ENCODE assay signal across 8 cellular contexts in genomic region chr19:54190503-54190941, GRCh38. TPM values are rescaled to one million over a fixed set of nuclear protein-coding genes. Genes with fewer than 3 reads are reported as not detected.
DNase-seq lines count a peak whose midpoint lies in the region; ATAC-seq, FAIRE-seq and TF ChIP-seq lines count a peak whose summit lies in the region.

No MANE protein-coding gene starts in this region.

- H3K4me3 ChIP-seq in A549 (peak overlapping the region; percentile 80), WI38 (ENCODE audit: low read depth, low read length) (peak overlapping the region; percentile 80), mammary epithelial cell (replicated peaks in 1 of 3; ENCODE audit: insufficient read depth in 1 of 3, low read depth in 2 of 3, low read length in 3 of 3) (peak overlapping the region; percentile 70 to 94 (median 89)), iPS-20b (ENCODE audit: low read length) (peak overlapping the region; percentile 75), skeletal muscle satellite cell (ENCODE audit: low read length) (peak overlapping the region; percentile 90)

- no peak for TF ChIP-seq POLR2A in A549 (IDR thresholded peaks at IDR 0.05; ENCODE audit: low read length)

- peak; percentile 96 for FAIRE-seq in A549 (lab: Jason Lieb, UNC)

- peak overlapping the region; percentile 92 for H3K9ac ChIP-seq in mammary epithelial cell (ENCODE audit: insufficient read depth, low read length)
- H3K9ac ChIP-seq in iPS-20b (ENCODE audit: low read depth, low read length) = peak overlapping the region; percentile 91
- peak overlapping the region; percentile 96 for H3K9ac ChIP-seq in skeletal muscle satellite cell (ENCODE audit: low read depth, low read length)

- no peaks in the 10 kb centered on the region for H3K27me3 ChIP-seq in mammary epithelial cell (ENCODE audit: insufficient read depth, low read length)
- H3K27me3 ChIP-seq in iPS-20b (ENCODE audit: insufficient read depth, low read length) = no peaks in the 10 kb centered on the region
- no peaks in the 10 kb centered on the region for H3K27me3 ChIP-seq in skeletal muscle satellite cell (ENCODE audit: control insufficient read depth, insufficient read depth, low read length)

- H4K20me1 ChIP-seq in mammary epithelial cell (ENCODE audit: insufficient read depth, low read length) = no peaks in the 10 kb centered on the region

- intact Hi-C loops in mammary epithelial cell (cut with micrococcal nuclease) = loop anchor here (1.0 to 10.0 kb wide), 3 partner anchors 274 to 984 kb away; partner anchors contain the start of gene MYADM

- no peak for TF ChIP-seq EP300 in A549 (IDR thresholded peaks at IDR 0.05)

- H3K4me2 ChIP-seq in A549 (peak overlapping the region; percentile 89; the same call in 2 of the 3 replicates), mammary epithelial cell (ENCODE audit: insufficient read depth, low read depth, low read length) (peak overlapping the region; percentile 97), skeletal muscle satellite cell (ENCODE audit: low read length) (peak overlapping the region; percentile 92)

- no peak for TF ChIP-seq CTCF in A549 (IDR thresholded peaks at IDR 0.05)
- TF ChIP-seq CTCF in WI38 (IDR thresholded peaks at IDR 0.05; ENCODE audit: low read depth, low read length) = no peak
- no peak for TF ChIP-seq CTCF in mammary epithelial cell (conservative IDR thresholded peaks at IDR 0.05 in 1 of 2, IDR thresholded peaks at IDR 0.05 in 1 of 2; ENCODE audit: extremely low read depth in 1 of 2, insufficient read depth in 1 of 2, low read depth in 1 of 2, low read length in 2 of 2)

- H3K27ac ChIP-seq in A549 (peak overlapping the region; percentile 91 to 94), mammary epithelial cell (ENCODE audit: insufficient read depth, low read depth, low read length) (peak overlapping the region; percentile 95), iPS-20b (ENCODE audit: low read length) (peak overlapping the region; percentile 75)

- peak; percentile 57 to 81 for ATAC-seq in A549
- ATAC-seq in GM18873 (IDR thresholded peaks at IDR 0.05; ENCODE audit: low FRiP score, unreplicated experiment) = peak; percentile 43
- peak; percentile 48 for ATAC-seq in HG03175 (IDR thresholded peaks at IDR 0.05; ENCODE audit: unreplicated experiment)

- dilution Hi-C loops in mammary epithelial cell (cut with HindIII; ENCODE audit: low sequenced_read_pairs) = no loop called here

- H3K79me2 ChIP-seq in mammary epithelial cell (ENCODE audit: insufficient read depth, low read length) = peaks cover 55% of the 10 kb centered on the region

- DNase-seq in A549 (ENCODE audit: low read depth in 1 of 2, low spot score in 1 of 2) (peak; percentile 84 to 100), NCI-H2227 (lab: John Stamatoyannopoulos, UW; ENCODE audit: unreplicated experiment) (peak; percentile 100), mammary epithelial cell (peak; percentile 99)

- BruUV-seq in mammary epithelial cell (replicated peaks; lab: Mats Ljungman, UMichigan) = no TSS peak

- no peak for TF ChIP-seq RAD21 in A549 (conservative IDR thresholded peaks at IDR 0.05 in 1 of 2, IDR thresholded peaks at IDR 0.05 in 1 of 2)

- H3K9me3 ChIP-seq in A549 (no peaks in the 10 kb centered on the region), mammary epithelial cell (replicated peaks; ENCODE audit: insufficient read depth, low read length) (no peaks in the 10 kb centered on the region), iPS-20b (ENCODE audit: insufficient read depth, low read depth, low read length) (no peaks in the 10 kb centered on the region), skeletal muscle satellite cell (replicated peaks; ENCODE audit: low read length) (no peaks in the 10 kb centered on the region)

- in situ Hi-C loops in mammary epithelial cell (cut with MboI; ENCODE audit: low sequenced_read_pairs in 2 of 2) = no loop called here

- CTCF ChIA-PET in A549 (lab: Yijun Ruan, JAX) (interaction anchor here (1.2 to 17.2 kb wide), 4 partner anchors 9 to 75 kb away, joined by 3 to 295 read pairs (median 6); partner anchors contain the start of gene TMC4), mammary epithelial cell (lab: Charles Lee; ENCODE audit: low non-redundant PET) (interaction anchor here (0.6 kb wide), 1 partner anchor 1069 kb away, joined by 6 read pairs; no protein-coding TSS in a partner anchor)

- POLR2A ChIA-PET in A549 (lab: Yijun Ruan, JAX) = interaction anchor here (0.6 to 5.0 kb wide), 9 partner anchors 10 to 273 kb away, joined by 3 to 132 read pairs (median 19); partner anchors contain the start of genes CNOT3, LENG8, LENG9 and PRPF31

- peak overlapping the region; percentile 95 for H2AFZ ChIP-seq in mammary epithelial cell (ENCODE audit: low read depth, low read length)

- WGBS in A549 (ENCODE audit: missing lambda C conversion rate) = 3% methylated on average over 33 of the region's 51 CpGs
- no CpG with 5 or more reads among the region's 51 CpGs for WGBS in mammary epithelial cell (ENCODE audit: low coverage, missing lambda C conversion rate)

- H3K4me1 ChIP-seq in A549 (peaks cover 23% of the 10 kb centered on the region), mammary epithelial cell (ENCODE audit: insufficient read depth, low read length) (peaks cover 17% of the 10 kb centered on the region), iPS-20b (ENCODE audit: insufficient read depth, low read length) (peaks cover 4% of the 10 kb centered on the region; the same call in 1 of the 2 replicates), skeletal muscle satellite cell (ENCODE audit: control insufficient read depth, insufficient read depth, low read length) (peaks cover 18% of the 10 kb centered on the region)

- H3K36me3 ChIP-seq in mammary epithelial cell (ENCODE audit: insufficient read depth, low read length) = peaks cover 6% of the 10 kb centered on the region
- H3K36me3 ChIP-seq in iPS-20b (ENCODE audit: insufficient read depth, low read depth, low read length) = peaks cover 27% of the 10 kb centered on the region
- H3K36me3 ChIP-seq in skeletal muscle satellite cell (ENCODE audit: insufficient read depth, low read length) = peaks cover 26% of the 10 kb centered on the region

TF ChIP-seq in A549, 52 proteins besides CTCF, POLR2A, EP300 and RAD21:
- no peak for TF ChIP-seq ZSCAN20 (CRISPR knock-in tag; IDR thresholded peaks at IDR 0.05)
- no peak for TF ChIP-seq NR3C1 (IDR thresholded peaks at IDR 0.05)
- TF ChIP-seq TP53 (CRISPR knock-in tag; IDR thresholded peaks at IDR 0.05) = no peak
- TF ChIP-seq RCOR1 (IDR thresholded peaks at IDR 0.05; ENCODE audit: low read depth, low read length) = no peak
- TF ChIP-seq RARB (CRISPR knock-in tag; IDR thresholded peaks at IDR 0.05) = no peak
- TF ChIP-seq MYC (IDR thresholded peaks at IDR 0.05; ENCODE audit: borderline replicate concordance, low read length) = peak; percentile 16

RNA-seq across cellular contexts. Expression of gene TSEN34, which starts 0.6 kb away (rescaled TPM):
- polyA plus RNA-seq in A549 (2011; rRNA removed) = 53.4 and 61.1 TPM in 2 replicates
- polyA plus RNA-seq in A549 (2012; cell fraction: cytosol; rRNA removed) = 140 and 185 TPM in 2 replicates
- 146 and 170 TPM in 2 replicates for polyA plus RNA-seq in A549 (2012; cell fraction: nucleus; rRNA removed)
- polyA plus RNA-seq in A549 (2017; fragmentation: RNase III; extraction: RNeasy Plus Mini Kit Qiagen cat#74134 plus additional on column Dnase treatment) = 79.0 to 90.9 TPM (median 87.7 TPM) in 3 replicates
- 41.8 and 48.8 TPM in 2 replicates for polyA minus RNA-seq in A549 (2011; rRNA and poly(A)+ RNA removed)
- 10 to 100 TPM; 65.3 to 94.0 TPM for total RNA-seq in mammary epithelial cell
- polyA plus RNA-seq in mammary epithelial cell = 82.0 TPM
- 26.7 TPM for polyA minus RNA-seq in mammary epithelial cell
- 83.1 and 83.4 TPM in 2 replicates for total RNA-seq in skeletal muscle satellite cell (2012; rRNA removed)

RNA-seq across cellular contexts. Expression of gene MBOAT7, which starts 1.1 kb away (rescaled TPM):
- polyA plus RNA-seq in A549 (2011; rRNA removed) = 42.1 and 52.4 TPM in 2 replicates
- 81.6 and 121 TPM in 2 replicates for polyA plus RNA-seq in A549 (2012; cell fraction: cytosol; rRNA removed)
- 201 and 292 TPM in 2 replicates for polyA plus RNA-seq in A549 (2012; cell fraction: nucleus; rRNA removed)
- 129 to 142 TPM (median 133 TPM) in 3 replicates for polyA plus RNA-seq in A549 (2017; fragmentation: RNase III; extraction: RNeasy Plus Mini Kit Qiagen cat#74134 plus additional on column Dnase treatment)
- polyA minus RNA-seq in A549 (2011; rRNA and poly(A)+ RNA removed) = 29.0 and 46.8 TPM in 2 replicates
- 100 to 1,000 TPM in 1 of 2 donors, 10 to 100 TPM in 1; 43.5 to 140 TPM for total RNA-seq in mammary epithelial cell
- 70.4 TPM for polyA plus RNA-seq in mammary epithelial cell
- 70.9 TPM for polyA minus RNA-seq in mammary epithelial cell
- total RNA-seq in skeletal muscle satellite cell (2012; rRNA removed) = 17.2 and 26.6 TPM in 2 replicates

RNA-seq across cellular contexts. Expression of gene RPS9, which starts 10.1 kb away (rescaled TPM):
- polyA plus RNA-seq in A549 (2011; rRNA removed) (1,440 and 1,504 TPM in 2 replicates), A549 (2017; fragmentation: RNase III; extraction: RNeasy Plus Mini Kit Qiagen cat#74134 plus additional on column Dnase treatment) (1,990 to 2,154 TPM (median 2,057 TPM) in 3 replicates), mammary epithelial cell (2,376 TPM)
- 3,796 and 3,897 TPM in 2 replicates for polyA plus RNA-seq in A549 (2012; cell fraction: cytosol; rRNA removed)
- polyA plus RNA-seq in A549 (2012; cell fraction: nucleus; rRNA removed) = 2,499 and 2,687 TPM in 2 replicates
- polyA minus RNA-seq in A549 (2011; rRNA and poly(A)+ RNA removed) = 521 and 525 TPM in 2 replicates
- 1,000 to 10,000 TPM; 1,098 to 1,139 TPM for total RNA-seq in mammary epithelial cell
- 1,031 TPM for polyA minus RNA-seq in mammary epithelial cell
- 1,398 and 1,979 TPM in 2 replicates for total RNA-seq in skeletal muscle satellite cell (2012; rRNA removed)

RNA-seq across cellular contexts. Expression of gene TMC4, which starts 17.6 kb away (rescaled TPM):
- 0.61 and 0.84 TPM in 2 replicates for polyA plus RNA-seq in A549 (2011; rRNA removed)
- 0.93 and 1.1 TPM in 2 replicates for polyA plus RNA-seq in A549 (2012; cell fraction: cytosol; rRNA removed)
- 2.6 and 2.9 TPM in 2 replicates for polyA plus RNA-seq in A549 (2012; cell fraction: nucleus; rRNA removed)
- polyA plus RNA-seq in A549 (2017; fragmentation: RNase III; extraction: RNeasy Plus Mini Kit Qiagen cat#74134 plus additional on column Dnase treatment) = 0.85 to 1.5 TPM (median 1.2 TPM) in 3 replicates
- polyA minus RNA-seq in A549 (2011; rRNA and poly(A)+ RNA removed) = 0.15 and 0.29 TPM in 2 replicates
- total RNA-seq in mammary epithelial cell = 10 to 100 TPM; 21.0 to 41.0 TPM
- 5.3 TPM for polyA plus RNA-seq in mammary epithelial cell
- polyA minus RNA-seq in mammary epithelial cell = 2.2 TPM
- total RNA-seq in skeletal muscle satellite cell (2012; rRNA removed) = 1.5 TPM in 1 of 2 replicates, not detected in the other

RNA-seq across cellular contexts. Expression of gene LENG1, which starts 31.0 kb away (rescaled TPM):
- 6.8 and 13.3 TPM in 2 replicates for polyA plus RNA-seq in A549 (2011; rRNA removed)
- polyA plus RNA-seq in A549 (2012; cell fraction: cytosol; rRNA removed) = 6.9 and 8.1 TPM in 2 replicates
- 4.8 and 5.1 TPM in 2 replicates for polyA plus RNA-seq in A549 (2012; cell fraction: nucleus; rRNA removed)
- polyA plus RNA-seq in A549 (2017; fragmentation: RNase III; extraction: RNeasy Plus Mini Kit Qiagen cat#74134 plus additional on column Dnase treatment) = 11.1 to 13.9 TPM (median 13.8 TPM) in 3 replicates
- polyA minus RNA-seq in A549 (2011; rRNA and poly(A)+ RNA removed) = 1.1 and 1.2 TPM in 2 replicates
- total RNA-seq in mammary epithelial cell = 1 to 10 TPM; 2.3 to 5.9 TPM
- polyA plus RNA-seq in mammary epithelial cell = 3.4 TPM
- polyA minus RNA-seq in mammary epithelial cell = 0.93 TPM
- total RNA-seq in skeletal muscle satellite cell (2012; rRNA removed) = 3.1 and 3.5 TPM in 2 replicates

Comparison
In these comparisons a context has a peak if more than half of its experiments do, and no peak if none do; other contexts are left out.
1. Peak in every context shown above with its lines: DNase-seq, ATAC-seq, H3K4me3 ChIP-seq and H3K27ac ChIP-seq.